Comparison of ENCODE assay signal across 31 cellular contexts in the genomic region with DNA sequence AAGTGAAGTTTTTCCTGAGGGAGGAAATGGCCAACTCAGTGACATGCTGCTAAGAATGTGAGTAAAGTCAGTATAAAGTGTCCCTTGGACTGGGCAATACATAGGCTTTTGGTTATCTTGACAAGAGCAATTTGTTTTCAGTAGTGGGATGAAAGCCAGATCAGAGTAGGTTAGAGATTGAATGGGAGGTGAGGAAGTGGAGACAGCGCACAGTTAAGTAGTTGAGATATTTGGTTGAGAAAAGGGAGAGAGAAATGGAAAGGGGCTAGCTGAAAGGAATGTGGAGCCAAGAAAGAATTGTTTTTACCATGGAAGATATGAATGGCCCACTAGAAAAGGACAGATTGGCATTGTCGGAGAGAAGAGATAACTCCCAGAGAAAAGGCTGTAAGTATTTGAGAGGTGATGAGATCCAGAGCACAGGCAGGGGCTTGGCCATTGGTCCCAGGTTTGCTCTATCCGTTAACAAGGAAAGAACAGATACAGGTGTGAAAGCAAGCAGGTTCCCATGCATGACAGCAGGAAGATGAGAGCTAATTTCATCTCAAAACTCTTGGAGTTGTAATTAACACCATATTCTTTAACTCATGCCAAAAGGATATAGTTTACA.
DNase-seq lines count a peak whose midpoint lies in the region; ATAC-seq and TF ChIP-seq lines count a peak whose summit lies in the region.
"Had no signal": no experiment of that assay in that cellular context is flagged by ENCODE, and none has a peak within 500 bp of the region (broad histone marks: within the 10 kb centered on the region; RNA-seq: fewer than 3 reads in every experiment).

No MANE protein-coding gene starts in this region.

- H3K9me3 ChIP-seq in mammary epithelial cell (replicated peaks; ENCODE audit: insufficient read depth, low read length) = no peaks in the 10 kb centered on the region
- no peaks in the 10 kb centered on the region for H3K9me3 ChIP-seq in PC-3 (ENCODE audit: low read length)
- H3K9me3 ChIP-seq in naive thymus-derived CD4-positive, alpha-beta T cell (ENCODE audit: control insufficient read depth in 2 of 3, low read length in 3 of 3) = no peaks in the 10 kb centered on the region
- H3K9me3 ChIP-seq: esophagus squamous epithelium, pancreas, Peyer's patch had no signal

- DNase-seq in mammary epithelial cell = no peak
- no peak for DNase-seq in MCF 10A (ENCODE audit: unreplicated experiment)
- DNase-seq in PC-3 = no peak
- no peak for DNase-seq in epithelial cell of prostate (ENCODE audit: low read depth, low spot score)
- peak; percentile 28 for DNase-seq in renal cortical epithelial cell (ENCODE audit: low read depth)
- no peak for DNase-seq in NCI-H2029 treated with DMSO at 0.1 percent for 48 hours (lab: John Stamatoyannopoulos, UW)
- DNase-seq in naive thymus-derived CD4-positive, alpha-beta T cell = no peak
- DNase-seq in germinal center (ENCODE audit: low spot score) = no peak
- DNase-seq: activated CD4-positive, CD25-positive, alpha-beta regulatory T cell treated with anti-CD3 and anti-CD28 coated beads, Interleukin-2, amount 50 U/mL, for 72 hours; activated CD8-positive, alpha-beta T cell treated with anti-CD3 and anti-CD28 coated beads for 36 hours; aorta; CD4-positive, alpha-beta memory T cell; central memory CD4-positive, alpha-beta T cell; DMS153; endodermal cell; esophagus squamous epithelium; hippocampal formation; immature natural killer cell; NCI-H146; NCI-H524 treated with DMSO at 0.1 percent for 48 hours; pancreas; Peyer's patch; stimulated activated CD4-positive, alpha-beta T cell treated with anti-CD3 and anti-CD28 coated beads, Interleukin-4, amount 100 ng/mL, for 4 hours; T-helper 17 cell had no signal

- no peaks in the 10 kb centered on the region for H3K36me3 Mint-ChIP-seq in MCF 10A (ENCODE audit: insufficient read depth, unreplicated experiment)
- H3K36me3 Mint-ChIP-seq in naive thymus-derived CD4-positive, alpha-beta T cell = no peaks in the 10 kb centered on the region
- H3K36me3 Mint-ChIP-seq: activated naive CD4-positive, alpha-beta T cell treated with anti-CD3 and anti-CD28 coated beads, Interleukin-2, amount 50 U/mL, for 24 hours; CD4-positive, alpha-beta memory T cell; immature natural killer cell; stimulated activated memory B cell treated with anti-CD40 and anti-IgM and Interleukin-4, amounts not matched to agents 10 μg/mL and 1 μg/mL and 100 μg/mL, for 72 hours had no signal

- dilution Hi-C loops in mammary epithelial cell (cut with HindIII; ENCODE audit: low sequenced_read_pairs) = no loop called here

- no peaks in the 10 kb centered on the region for H3K9me2 ChIP-seq in PC-3 (replicated peaks; ENCODE audit: low read length)

- no peak overlapping the region for H3K4me3 Mint-ChIP-seq in MCF 10A (ENCODE audit: unreplicated experiment)
- no peak overlapping the region for H3K4me3 Mint-ChIP-seq in naive thymus-derived CD4-positive, alpha-beta T cell
- H3K4me3 Mint-ChIP-seq: activated CD8-positive, alpha-beta T cell treated with anti-CD3 and anti-CD28 coated beads for 36 hours; activated naive CD4-positive, alpha-beta T cell treated with anti-CD3 and anti-CD28 coated beads, Interleukin-2, amount 50 U/mL, for 24 hours; CD4-positive, alpha-beta memory T cell; dendritic cell treated with granulocyte-macrophage colony-stimulating factor and Interleukin-4, amounts not matched to agents 40 ng/mL and 50 ng/mL, for 4 days; endodermal cell; immature natural killer cell; nephron; stimulated activated memory B cell treated with anti-CD40 and anti-IgM and Interleukin-4, amounts not matched to agents 10 μg/mL and 1 μg/mL and 100 μg/mL, for 72 hours; T-helper 17 cell had no signal

- peaks cover 20% of the 10 kb centered on the region for H3F3A ChIP-seq in PC-3 (ENCODE audit: low read length, unreplicated experiment)

- peak overlapping the region; percentile 18 for H3K27ac ChIP-seq in mammary epithelial cell (ENCODE audit: insufficient read depth, low read depth, low read length)
- peak overlapping the region; percentile 82 for H3K27ac ChIP-seq in PC-3 (ENCODE audit: low read length)
- H3K27ac ChIP-seq in epithelial cell of prostate = peak overlapping the region; percentile 24
- H3K27ac ChIP-seq in naive thymus-derived CD4-positive, alpha-beta T cell (ENCODE audit: low read depth, low read length) = no peak overlapping the region
- H3K27ac ChIP-seq: 22Rv1, esophagus squamous epithelium, HL-60, pancreas, Peyer's patch had no signal

- H3K27me3 ChIP-seq in mammary epithelial cell (ENCODE audit: insufficient read depth, low read length) (no peaks in the 10 kb centered on the region), PC-3 (ENCODE audit: low read length) (no peaks in the 10 kb centered on the region)
- no peaks in the 10 kb centered on the region for H3K27me3 ChIP-seq in naive thymus-derived CD4-positive, alpha-beta T cell (ENCODE audit: control insufficient read depth in 2 of 2, insufficient read depth in 2 of 2, low read length in 2 of 2)
- H3K27me3 ChIP-seq: esophagus squamous epithelium, pancreas, Peyer's patch had no signal

- CTCF ChIA-PET in mammary epithelial cell (lab: Charles Lee; ENCODE audit: low non-redundant PET) (interaction anchor here (1.4 kb wide), 1 partner anchor 97 kb away, joined by 12 read pairs; no protein-coding TSS in a partner anchor), MCF 10A (lab: Yijun Ruan, JAX) (no interaction called here), PC-3 (lab: Charles Lee) (interaction anchor here (1.1 kb wide), 2 partner anchors 97 to 394 kb away, joined by 3 to 10 read pairs; a partner anchor contains a TSS)
- CTCF ChIA-PET in naive thymus-derived CD4-positive, alpha-beta T cell (lab: Charles Lee) = no interaction called here

- H3K4me1 ChIP-seq in mammary epithelial cell (ENCODE audit: insufficient read depth, low read length) (peaks cover 57% of the 10 kb centered on the region), PC-3 (ENCODE audit: insufficient read depth, low read length) (peaks cover 60% of the 10 kb centered on the region)
- no peaks in the 10 kb centered on the region for H3K4me1 ChIP-seq in naive thymus-derived CD4-positive, alpha-beta T cell (ENCODE audit: control insufficient read depth in 2 of 2, insufficient read depth in 2 of 2, low read length in 2 of 2)
- H3K4me1 ChIP-seq: pancreas, Peyer's patch had no signal

- peak overlapping the region; percentile 24 for H3K4me2 ChIP-seq in mammary epithelial cell (ENCODE audit: insufficient read depth, low read depth, low read length)
- peak overlapping the region; percentile 50 for H3K4me2 ChIP-seq in PC-3 (ENCODE audit: low read length)

- H3K9me3 Mint-ChIP-seq in MCF 10A (ENCODE audit: unreplicated experiment) = no peaks in the 10 kb centered on the region
- peaks cover 0 to 15% (median 3%) of the 10 kb centered on the region in 11 donors for H3K9me3 Mint-ChIP-seq in naive thymus-derived CD4-positive, alpha-beta T cell
- H3K9me3 Mint-ChIP-seq: activated CD8-positive, alpha-beta T cell treated with anti-CD3 and anti-CD28 coated beads for 36 hours; endodermal cell had no signal

- H3K27me3 Mint-ChIP-seq in MCF 10A (ENCODE audit: insufficient read depth, unreplicated experiment) = no peaks in the 10 kb centered on the region
- H3K27me3 Mint-ChIP-seq in naive thymus-derived CD4-positive, alpha-beta T cell = no peaks in the 10 kb centered on the region
- H3K27me3 Mint-ChIP-seq: activated CD8-positive, alpha-beta T cell treated with anti-CD3 and anti-CD28 coated beads for 36 hours; activated naive CD4-positive, alpha-beta T cell treated with anti-CD3 and anti-CD28 coated beads, Interleukin-2, amount 50 U/mL, for 24 hours; CD4-positive, alpha-beta memory T cell; dendritic cell treated with granulocyte-macrophage colony-stimulating factor and Interleukin-4, amounts not matched to agents 40 ng/mL and 50 ng/mL, for 4 days; stimulated activated memory B cell treated with anti-CD40 and anti-IgM and Interleukin-4, amounts not matched to agents 10 μg/mL and 1 μg/mL and 100 μg/mL, for 72 hours; T-helper 17 cell had no signal

- no peak for TF ChIP-seq CTCF in mammary epithelial cell (conservative IDR thresholded peaks at IDR 0.05 in 1 of 2, IDR thresholded peaks at IDR 0.05 in 1 of 2; ENCODE audit: extremely low read depth in 1 of 2, insufficient read depth in 1 of 2, low read depth in 1 of 2, low read length in 2 of 2)
- no peak for TF ChIP-seq CTCF in MCF 10A (IDR thresholded peaks at IDR 0.05; ENCODE audit: unreplicated experiment)
- TF ChIP-seq CTCF in PC-3 (conservative IDR thresholded peaks at IDR 0.05; ENCODE audit: low read depth, low read length) = no peak

- BruUV-seq in mammary epithelial cell (replicated peaks; lab: Mats Ljungman, UMichigan) (no TSS peak), MCF 10A (replicated peaks; lab: Mats Ljungman, UMichigan) (no TSS peak), PC-3 (replicated peaks; lab: Mats Ljungman, UMichigan) (no TSS peak)

- WGBS in mammary epithelial cell (ENCODE audit: low coverage, missing lambda C conversion rate) = 100% methylated on average over 3 of the region's 3 CpGs

- POLR2A ChIA-PET in MCF 10A (lab: Yijun Ruan, JAX) = interaction anchor here (1.6 kb wide), 1 partner anchor 171 kb away, joined by 6 read pairs; no protein-coding TSS in a partner anchor
- POLR2A ChIA-PET in PC-3 (lab: Charles Lee; ENCODE audit: unreplicated experiment) = no interaction called here
- POLR2A ChIA-PET in naive thymus-derived CD4-positive, alpha-beta T cell (lab: Charles Lee) = no interaction called here

- no peak for ATAC-seq in PC-3
- no peak for ATAC-seq in naive thymus-derived CD4-positive, alpha-beta T cell
- ATAC-seq: activated CD8-positive, alpha-beta T cell treated with anti-CD3 and anti-CD28 coated beads for 36 hours; T-helper 17 cell had no signal

- in situ Hi-C loops in mammary epithelial cell (cut with MboI; ENCODE audit: low sequenced_read_pairs in 2 of 2) = no loop called here

- H2AFZ ChIP-seq in mammary epithelial cell (ENCODE audit: low read depth, low read length) = no peak overlapping the region
- H2AFZ ChIP-seq in PC-3 (ENCODE audit: low read length) = no peak overlapping the region

- no peaks in the 10 kb centered on the region for H4K20me1 ChIP-seq in mammary epithelial cell (ENCODE audit: insufficient read depth, low read length)
- H4K20me1 ChIP-seq in PC-3 (ENCODE audit: low read length) = no peaks in the 10 kb centered on the region

- H3K27ac Mint-ChIP-seq in MCF 10A (ENCODE audit: low read depth, unreplicated experiment) = no peak overlapping the region
- no peak overlapping the region for H3K27ac Mint-ChIP-seq in naive thymus-derived CD4-positive, alpha-beta T cell
- H3K27ac Mint-ChIP-seq: activated CD8-positive, alpha-beta T cell treated with anti-CD3 and anti-CD28 coated beads for 36 hours; activated naive CD4-positive, alpha-beta T cell treated with anti-CD3 and anti-CD28 coated beads, Interleukin-2, amount 50 U/mL, for 24 hours; activated T-helper 2 cell treated with anti-CD3 and anti-CD28 coated beads, Interferon-gamma antibody, Interleukin-2, Interleukin-4, amounts not matched to agents 10 μg/mL and 5 μg/mL and 100 μg/mL, durations not matched to agents 14 hours and 24 hours and 36 hours; CD4-positive, alpha-beta memory T cell; dendritic cell treated with granulocyte-macrophage colony-stimulating factor and Interleukin-4, amounts not matched to agents 40 ng/mL and 50 ng/mL, for 4 days; endodermal cell; immature natural killer cell; nephron; stimulated activated memory B cell treated with anti-CD40 and anti-IgM and Interleukin-4, amounts not matched to agents 10 μg/mL and 1 μg/mL and 100 μg/mL, for 72 hours; T-helper 17 cell had no signal

- H3K79me2 ChIP-seq in mammary epithelial cell (ENCODE audit: insufficient read depth, low read length) (no peaks in the 10 kb centered on the region), PC-3 (ENCODE audit: low read length) (no peaks in the 10 kb centered on the region)

- H3K9ac ChIP-seq in mammary epithelial cell (ENCODE audit: insufficient read depth, low read length) (no peak overlapping the region), PC-3 (ENCODE audit: low read length) (peak overlapping the region; percentile 7; the same call in 1 of the 2 replicates)

- H3K4me3 ChIP-seq in mammary epithelial cell (replicated peaks in 1 of 3; ENCODE audit: insufficient read depth in 1 of 3, low read depth in 2 of 3, low read length in 3 of 3) (no peak overlapping the region), PC-3 (ENCODE audit: low read length) (no peak overlapping the region)
- no peak overlapping the region for H3K4me3 ChIP-seq in naive thymus-derived CD4-positive, alpha-beta T cell (ENCODE audit: low read length)
- H3K4me3 ChIP-seq: esophagus squamous epithelium, pancreas, Peyer's patch had no signal

- peaks cover 35% of the 10 kb centered on the region for H3K4me1 Mint-ChIP-seq in MCF 10A (ENCODE audit: insufficient read depth, unreplicated experiment)
- no peaks in the 10 kb centered on the region for H3K4me1 Mint-ChIP-seq in naive thymus-derived CD4-positive, alpha-beta T cell
- H3K4me1 Mint-ChIP-seq: activated naive CD4-positive, alpha-beta T cell treated with anti-CD3 and anti-CD28 coated beads, Interleukin-2, amount 50 U/mL, for 24 hours; CD4-positive, alpha-beta memory T cell; immature natural killer cell; stimulated activated memory B cell treated with anti-CD40 and anti-IgM and Interleukin-4, amounts not matched to agents 10 μg/mL and 1 μg/mL and 100 μg/mL, for 72 hours; T-helper 17 cell had no signal

- intact Hi-C loops in mammary epithelial cell (cut with micrococcal nuclease) = loop anchor here (1.0 kb wide), 2 partner anchors 26 to 37 kb away; no protein-coding TSS in a partner anchor
- intact Hi-C loops in MCF 10A (cut with micrococcal nuclease) = loop anchor here (10.0 kb wide), 1 partner anchor 106 kb away; no protein-coding TSS in a partner anchor
- intact Hi-C loops in PC-3 (cut with micrococcal nuclease) = loop anchor here (1.0 kb wide), 2 partner anchors 26 to 171 kb away; no protein-coding TSS in a partner anchor
- intact Hi-C loops in naive thymus-derived CD4-positive, alpha-beta T cell (cut with micrococcal nuclease) = no loop called here

- H3K36me3 ChIP-seq in mammary epithelial cell (ENCODE audit: insufficient read depth, low read length) = no peaks in the 10 kb centered on the region
- H3K36me3 ChIP-seq in PC-3 (ENCODE audit: low read depth, low read length) = no peaks in the 10 kb centered on the region
- H3K36me3 ChIP-seq in naive thymus-derived CD4-positive, alpha-beta T cell (ENCODE audit: control insufficient read depth in 2 of 3, insufficient read depth in 3 of 3, low read length in 3 of 3) = no peaks in the 10 kb centered on the region
- H3K36me3 ChIP-seq: esophagus squamous epithelium, pancreas, Peyer's patch had no signal

Comparison
In these comparisons a context has a peak if more than half of its experiments do, and no peak if none do; other contexts are left out.
1. CTCF ChIA-PET loops: an anchor here in mammary epithelial cell (1.4 kb wide) and PC-3 (1.1 kb wide); none called in MCF 10A and naive thymus-derived CD4-positive, alpha-beta T cell.
2. intact Hi-C loops: an anchor here in mammary epithelial cell (1.0 kb wide), MCF 10A (10.0 kb wide) and PC-3 (1.0 kb wide); none called in naive thymus-derived CD4-positive, alpha-beta T cell.